In genomic region chr17:76670708-76671122, GRCh38 we compare ENCODE assay signal across 9 cellular contexts. TPM values are rescaled to one million over a fixed set of nuclear protein-coding genes. Genes with fewer than 3 reads are reported as not detected.
A peak's percentile ranks its signal among the peaks of the same experiment; 100 is the strongest.
DNase-seq lines count a peak whose midpoint lies in the region; ATAC-seq and TF ChIP-seq lines count a peak whose summit lies in the region.
"Had no signal": no experiment of that assay in that cellular context is flagged by ENCODE, and none has a peak within 500 bp of the region (broad histone marks: within the 10 kb centered on the region; RNA-seq: fewer than 3 reads in every experiment).

No MANE protein-coding gene starts in this region.

- H3K27ac Mint-ChIP-seq in activated CD4-positive, alpha-beta T cell treated with anti-CD3 and anti-CD28 coated beads, Interleukin-2, amount 10 ng/mL, durations not matched to agents 7 days and 5 days: peak overlapping the region; percentile 97
- H3K27ac Mint-ChIP-seq in activated CD4-positive, alpha-beta memory T cell treated with anti-CD3 and anti-CD28 coated beads for 36 hours: peak overlapping the region; percentile 93

- TF ChIP-seq POLR2A in stomach (IDR thresholded peaks at IDR 0.05): no peak

- H3K27me3 Mint-ChIP-seq in activated CD4-positive, alpha-beta T cell treated with anti-CD3 and anti-CD28 coated beads, Interleukin-2, amount 10 ng/mL, durations not matched to agents 7 days and 5 days: peaks cover 2% of the 10 kb centered on the region
- H3K27me3 Mint-ChIP-seq in activated CD4-positive, alpha-beta memory T cell treated with anti-CD3 and anti-CD28 coated beads for 36 hours: no peaks in the 10 kb centered on the region

- H3K27me3 ChIP-seq in iPS-20b (ENCODE audit: insufficient read depth, low read length): no peaks in the 10 kb centered on the region
- no peaks in the 10 kb centered on the region for H3K27me3 ChIP-seq in stomach

- no peak for TF ChIP-seq CTCF in stomach (IDR thresholded peaks at IDR 0.05)

- CTCF ChIA-PET in activated CD4-positive, alpha-beta T cell treated with anti-CD3 and anti-CD28 coated beads, Interleukin-2, amount 10 ng/mL, durations not matched to agents 7 days and 5 days (lab: Charles Lee): interaction anchor here (0.5 to 2.0 kb wide), 5 partner anchors 10 to 257 kb away, joined by 3 to 7 read pairs (median 3); no protein-coding TSS in a partner anchor
- CTCF ChIA-PET in activated CD4-positive, alpha-beta memory T cell treated with anti-CD3 and anti-CD28 coated beads for 36 hours (lab: Charles Lee): interaction anchor here (0.7 to 2.8 kb wide), 4 partner anchors 11 to 416 kb away, joined by 3 to 26 read pairs (median 3); no protein-coding TSS in a partner anchor

- intact Hi-C loops in activated CD4-positive, alpha-beta memory T cell treated with anti-CD3 and anti-CD28 coated beads for 36 hours (cut with micrococcal nuclease): loop anchor here (2.0 to 5.0 kb wide), 3 partner anchors 44 to 156 kb away; partner anchors contain the start of genes JMJD6 and METTL23
- intact Hi-C loops in stomach (cut with DNase I; ENCODE audit: low total_unique reads): no loop called here

- H3K4me1 ChIP-seq in iPS-20b (ENCODE audit: insufficient read depth, low read length): peaks cover 10% of the 10 kb centered on the region; the same call in 1 of the 2 replicates
- peaks cover 14 to 47% (median 30%) of the 10 kb centered on the region in 4 donors for H3K4me1 ChIP-seq in stomach

- 30 to 48% (median 35%) methylated on average over 9 of the region's 9 CpGs for WGBS in stomach, 5 donors

- H3K4me3 Mint-ChIP-seq in activated CD4-positive, alpha-beta T cell treated with anti-CD3 and anti-CD28 coated beads, Interleukin-2, amount 10 ng/mL, durations not matched to agents 7 days and 5 days: peak overlapping the region; percentile 92
- H3K4me3 Mint-ChIP-seq in activated CD4-positive, alpha-beta memory T cell treated with anti-CD3 and anti-CD28 coated beads for 36 hours: peak overlapping the region; percentile 90

- no peaks in the 10 kb centered on the region for H3K9me3 ChIP-seq in iPS-20b (ENCODE audit: insufficient read depth, low read depth, low read length)
- no peaks in the 10 kb centered on the region for H3K9me3 ChIP-seq in stomach

- H3K4me3 ChIP-seq in iPS-20b (ENCODE audit: low read length): peak overlapping the region; percentile 54
- H3K4me3 ChIP-seq in stomach: peak overlapping the region in 1 of 4 donors; percentile 63

- ATAC-seq in GM21447 (IDR thresholded peaks at IDR 0.05; ENCODE audit: unreplicated experiment): no peak
- no peak for ATAC-seq in HG03097 (IDR thresholded peaks at IDR 0.05; ENCODE audit: low FRiP score, unreplicated experiment)
- no peak for ATAC-seq in GM19351 (IDR thresholded peaks at IDR 0.05; ENCODE audit: unreplicated experiment)

- peak overlapping the region; percentile 12 for H3K27ac ChIP-seq in iPS-20b (ENCODE audit: low read length)
- H3K27ac ChIP-seq in stomach: peak overlapping the region; percentile 91 to 95 (median 92)

- peaks cover 39% of the 10 kb centered on the region for H3K4me1 Mint-ChIP-seq in activated CD4-positive, alpha-beta T cell treated with anti-CD3 and anti-CD28 coated beads, Interleukin-2, amount 10 ng/mL, durations not matched to agents 7 days and 5 days
- H3K4me1 Mint-ChIP-seq in activated CD4-positive, alpha-beta memory T cell treated with anti-CD3 and anti-CD28 coated beads for 36 hours (ENCODE audit: low read depth): peaks cover 24% of the 10 kb centered on the region

- POLR2A ChIA-PET in activated CD4-positive, alpha-beta T cell treated with anti-CD3 and anti-CD28 coated beads, Interleukin-2, amount 10 ng/mL, durations not matched to agents 7 days and 5 days (lab: Charles Lee): interaction anchor here (1.1 kb wide), 1 partner anchor 111 kb away, joined by 4 read pairs; no protein-coding TSS in a partner anchor
- POLR2A ChIA-PET in activated CD4-positive, alpha-beta memory T cell treated with anti-CD3 and anti-CD28 coated beads for 36 hours (lab: Charles Lee): interaction anchor here (2.3 kb wide), 1 partner anchor 113 kb away, joined by 11 read pairs; no protein-coding TSS in a partner anchor

- H3K9ac ChIP-seq in iPS-20b (ENCODE audit: low read depth, low read length): peak overlapping the region; percentile 71; the same call in 1 of the 2 replicates

- peaks cover 3% of the 10 kb centered on the region for H3K36me3 Mint-ChIP-seq in activated CD4-positive, alpha-beta T cell treated with anti-CD3 and anti-CD28 coated beads, Interleukin-2, amount 10 ng/mL, durations not matched to agents 7 days and 5 days (ENCODE audit: low read depth)
- no peaks in the 10 kb centered on the region for H3K36me3 Mint-ChIP-seq in activated CD4-positive, alpha-beta memory T cell treated with anti-CD3 and anti-CD28 coated beads for 36 hours

- no peak for TF ChIP-seq EP300 in stomach (IDR thresholded peaks at IDR 0.05)

- H3K36me3 ChIP-seq in iPS-20b (ENCODE audit: insufficient read depth, low read depth, low read length) (no peaks in the 10 kb centered on the region), stomach (peaks cover 0 to under 1% (median 0%) of the 10 kb centered on the region in 4 donors)

- DNase-seq in activated CD4-positive, alpha-beta T cell treated with anti-CD3 and anti-CD28 coated beads, Interleukin-2, amount 10 ng/mL, durations not matched to agents 7 days and 5 days: no peak
- no peak for DNase-seq in activated CD4-positive, alpha-beta T cell treated with anti-CD3 and anti-CD28 coated beads for 1 hour
- no peak for DNase-seq in activated CD4-positive, alpha-beta memory T cell treated with anti-CD3 and anti-CD28 coated beads for 36 hours
- DNase-seq in stomach: no peak
- DNase-seq: NCI-H226 had no signal

- H3K9me3 Mint-ChIP-seq in activated CD4-positive, alpha-beta T cell treated with anti-CD3 and anti-CD28 coated beads, Interleukin-2, amount 10 ng/mL, durations not matched to agents 7 days and 5 days: peaks cover 5% of the 10 kb centered on the region
- no peaks in the 10 kb centered on the region for H3K9me3 Mint-ChIP-seq in activated CD4-positive, alpha-beta memory T cell treated with anti-CD3 and anti-CD28 coated beads for 36 hours

RNA-seq across cellular contexts. Expression of gene ST6GALNAC1, which starts 27.2 kb away (rescaled TPM):
- 1 to 10 TPM; 1.4 to 2.1 TPM for total RNA-seq in activated CD4-positive, alpha-beta T cell treated with anti-CD3 and anti-CD28 coated beads, Interleukin-2, amount 10 ng/mL, durations not matched to agents 7 days and 5 days
- total RNA-seq in activated CD4-positive, alpha-beta memory T cell treated with anti-CD3 and anti-CD28 coated beads for 36 hours: 1 to 10 TPM; 1.1 to 2.3 TPM
- total RNA-seq in stomach: 100 to 1,000 TPM in 2 of 5 donors, 10 to 100 TPM in 3; 41.1 to 257 (median 94.2) TPM
- 10 to 100 TPM; 28.0 to 72.8 (median 34.5) TPM for polyA plus RNA-seq in stomach

RNA-seq across cellular contexts. Expression of gene MXRA7, which starts 40.0 kb away (rescaled TPM):
- total RNA-seq in activated CD4-positive, alpha-beta T cell treated with anti-CD3 and anti-CD28 coated beads, Interleukin-2, amount 10 ng/mL, durations not matched to agents 7 days and 5 days: 10 to 100 TPM; 25.7 to 27.3 TPM
- total RNA-seq in activated CD4-positive, alpha-beta memory T cell treated with anti-CD3 and anti-CD28 coated beads for 36 hours: 1 to 10 TPM; 7.5 to 8.0 TPM
- 100 to 1,000 TPM in 2 of 5 donors, 10 to 100 TPM in 3; 41.4 to 209 (median 86.9) TPM for total RNA-seq in stomach
- 100 to 1,000 TPM in 1 of 3 donors, 10 to 100 TPM in 2; 44.5 to 102 (median 54.5) TPM for polyA plus RNA-seq in stomach

RNA-seq across cellular contexts. Expression of gene JMJD6, which starts 55.7 kb away (rescaled TPM):
- total RNA-seq in activated CD4-positive, alpha-beta T cell treated with anti-CD3 and anti-CD28 coated beads, Interleukin-2, amount 10 ng/mL, durations not matched to agents 7 days and 5 days: 10 to 100 TPM; 42.9 to 51.3 TPM
- total RNA-seq in activated CD4-positive, alpha-beta memory T cell treated with anti-CD3 and anti-CD28 coated beads for 36 hours: 10 to 100 TPM; 53.4 to 56.6 TPM
- total RNA-seq in stomach: 10 to 100 TPM in 3 of 5 donors, 1 to 10 TPM in 2; 9.3 to 47.3 (median 16.5) TPM
- polyA plus RNA-seq in stomach: 10 to 100 TPM; 25.8 to 32.5 (median 28.5) TPM

RNA-seq across cellular contexts. Expression of gene METTL23, which starts 55.9 kb away (rescaled TPM):
- total RNA-seq in activated CD4-positive, alpha-beta T cell treated with anti-CD3 and anti-CD28 coated beads, Interleukin-2, amount 10 ng/mL, durations not matched to agents 7 days and 5 days: 10 to 100 TPM; 33.0 to 35.7 TPM
- 10 to 100 TPM; 29.1 to 29.2 TPM for total RNA-seq in activated CD4-positive, alpha-beta memory T cell treated with anti-CD3 and anti-CD28 coated beads for 36 hours
- total RNA-seq in stomach: 10 to 100 TPM in 4 of 5 donors, 1 to 10 TPM in 1; 1.2 to 72.1 (median 15.5) TPM
- 10 to 100 TPM; 35.4 to 42.0 (median 35.6) TPM for polyA plus RNA-seq in stomach

Comparison
In these comparisons a context has a peak if more than half of its experiments do, and no peak if none do; other contexts are left out.
1. RNA of gene ST6GALNAC1, which starts 27.2 kb away (total RNA-seq): 41.1 to 257 TPM in stomach; 1.1 to 2.3 TPM in activated CD4-positive, alpha-beta memory T cell treated with anti-CD3 and anti-CD28 coated beads for 36 hours and 1.4 to 2.1 TPM in activated CD4-positive, alpha-beta T cell treated with anti-CD3 and anti-CD28 coated beads, Interleukin-2, amount 10 ng/mL, durations not matched to agents 7 days and 5 days; every median in the first group is over 10 times any median in the second.